15 cellular contexts compared by ENCODE assay signal in the genomic region with DNA sequence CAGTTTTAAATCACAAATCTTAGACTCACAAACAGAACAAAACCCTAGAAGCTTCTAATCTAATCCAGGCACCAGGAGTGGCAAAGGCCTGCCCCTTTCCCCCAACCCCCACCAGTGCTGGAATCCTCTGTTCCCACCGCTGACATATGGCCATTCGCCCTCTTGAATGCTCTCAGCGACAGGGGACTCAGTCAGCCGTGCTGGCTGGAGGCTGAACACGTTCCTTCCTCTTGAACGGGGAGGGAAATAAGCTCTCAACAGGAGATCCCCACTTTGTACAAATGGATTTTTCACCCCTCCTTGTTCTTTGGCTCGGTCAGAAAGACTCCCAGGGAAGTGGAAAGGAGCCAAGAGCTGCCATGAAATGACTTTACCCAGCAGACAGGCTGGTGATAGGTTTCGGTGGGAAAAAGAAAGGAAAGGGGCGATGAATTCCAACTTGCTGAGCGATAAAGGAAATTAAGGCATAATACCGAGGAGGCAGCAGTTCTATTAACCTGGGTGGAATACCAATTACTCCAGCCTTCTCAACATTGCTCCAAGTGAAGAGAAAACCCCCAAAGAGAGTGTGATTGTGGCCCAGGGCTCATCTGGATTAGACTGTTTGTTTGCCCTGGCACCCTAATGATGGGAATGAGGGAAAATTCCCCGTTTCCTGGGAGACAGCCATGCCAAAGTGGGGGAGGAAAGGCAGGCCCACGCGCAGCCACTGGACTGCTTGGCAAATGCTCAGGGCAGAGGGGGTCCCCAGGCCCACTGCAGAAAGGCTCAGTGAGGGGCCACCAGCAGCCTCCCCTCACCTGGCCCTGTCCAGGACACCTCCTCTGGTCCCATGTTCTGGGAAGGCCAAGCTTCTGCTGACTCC. TPM values are rescaled to one million over a fixed set of nuclear protein-coding genes. Genes with fewer than 3 reads are reported as not detected.
DNase-seq lines count a peak whose midpoint lies in the region; ATAC-seq and TF ChIP-seq lines count a peak whose summit lies in the region.
"Had no signal": no experiment of that assay in that cellular context is flagged by ENCODE, and none has a peak within 500 bp of the region (broad histone marks: within the 10 kb centered on the region; RNA-seq: fewer than 3 reads in every experiment).

No MANE protein-coding gene starts in this region.

- in situ Hi-C loops in G401 (cut with HindIII; ENCODE audit: low sequenced_read_pairs), result no loop called here

- TF ChIP-seq CTCF in body of pancreas (IDR thresholded peaks at IDR 0.05) (no peak), nephron progenitor cell (IDR thresholded peaks at IDR 0.05) (no peak), coronary artery (IDR thresholded peaks at IDR 0.05) (no peak)

- ATAC-seq in body of pancreas (peak; percentile 18), GM19023 (IDR thresholded peaks at IDR 0.05; ENCODE audit: unreplicated experiment) (no peak), HG03139 (IDR thresholded peaks at IDR 0.05; ENCODE audit: unreplicated experiment) (no peak)
- ATAC-seq: activated CD4-positive, CD25-positive, alpha-beta regulatory T cell treated with anti-CD3 and anti-CD28 coated beads, Interleukin-2, amount 50 U/mL, for 24 hours had no signal

- peak overlapping the region; percentile 57 for H3K27ac Mint-ChIP-seq in nephron progenitor cell
- H3K27ac Mint-ChIP-seq: activated naive CD8-positive, alpha-beta T cell; stimulated activated naive CD8-positive, alpha-beta T cell treated with anti-CD3 and anti-CD28 coated beads, Interleukin-15, Interleukin-2, amounts not matched to agents 100 ng/mL and 50 ng/mL, for 24 hours had no signal

- H3K27ac ChIP-seq in body of pancreas (peak overlapping the region in 3 of 4 donors; percentile 5 to 52 (median 15)), coronary artery (no peak overlapping the region)
- H3K27ac ChIP-seq: parathyroid adenoma had no signal

- H3K27me3 Mint-ChIP-seq in nephron progenitor cell (ENCODE audit: low read depth, poor library complexity), result peaks cover 3% of the 10 kb centered on the region
- H3K27me3 Mint-ChIP-seq: activated naive CD8-positive, alpha-beta T cell; stimulated activated naive CD8-positive, alpha-beta T cell treated with anti-CD3 and anti-CD28 coated beads, Interleukin-15, Interleukin-2, amounts not matched to agents 100 ng/mL and 50 ng/mL, for 24 hours had no signal

- no peaks in the 10 kb centered on the region for H3K27me3 ChIP-seq in body of pancreas

- 52 to 65% methylated on average over 12 to 14 of the region's 14 CpGs for WGBS in body of pancreas, 2 donors

- H3K4me3 ChIP-seq in body of pancreas, result no peak overlapping the region
- H3K4me3 ChIP-seq in coronary artery, result no peak overlapping the region

- intact Hi-C loops in body of pancreas (cut with DNase I), result no loop called here

- peaks cover 4% of the 10 kb centered on the region for H3K4me1 ChIP-seq in body of pancreas
- H3K4me1 ChIP-seq: parathyroid adenoma had no signal

- H3K9me3 Mint-ChIP-seq in nephron progenitor cell, result no peaks in the 10 kb centered on the region
- H3K9me3 Mint-ChIP-seq: stimulated activated naive CD8-positive, alpha-beta T cell treated with anti-CD3 and anti-CD28 coated beads, Interleukin-15, Interleukin-2, amounts not matched to agents 100 ng/mL and 50 ng/mL, for 24 hours had no signal

- no peaks in the 10 kb centered on the region for H3K9me3 ChIP-seq in body of pancreas

- DNase-seq in G401 (ENCODE audit: low spot score), result peak; percentile 95
- DNase-seq in NCI-H2171 treated with DMSO at 0.1 percent for 48 hours (lab: John Stamatoyannopoulos, UW), result peak; percentile 28
- DNase-seq in body of pancreas, result no peak
- DNase-seq in nephron progenitor cell, result no peak
- no peak for DNase-seq in NCI-H1105 (lab: John Stamatoyannopoulos, UW)
- DNase-seq in coronary artery (ENCODE audit: low spot score), result no peak
- DNase-seq: activated CD8-positive, alpha-beta memory T cell treated with anti-CD3 and anti-CD28 coated beads, Interleukin-2, amount 50 U/mL, for 48 hours; DMS153; T-helper 1 cell had no signal

- H3K4me3 Mint-ChIP-seq in nephron progenitor cell, result no peak overlapping the region
- H3K4me3 Mint-ChIP-seq: activated naive CD8-positive, alpha-beta T cell; stimulated activated naive CD8-positive, alpha-beta T cell treated with anti-CD3 and anti-CD28 coated beads, Interleukin-15, Interleukin-2, amounts not matched to agents 100 ng/mL and 50 ng/mL, for 24 hours had no signal

- H3K4me1 Mint-ChIP-seq in nephron progenitor cell, result peaks cover 73% of the 10 kb centered on the region

- no peaks in the 10 kb centered on the region for H3K36me3 Mint-ChIP-seq in nephron progenitor cell (ENCODE audit: low read depth)
- H3K36me3 Mint-ChIP-seq: activated naive CD8-positive, alpha-beta T cell had no signal

- no peak for TF ChIP-seq POLR2A in body of pancreas (IDR thresholded peaks at IDR 0.05)

- H3K36me3 ChIP-seq in body of pancreas (replicated peaks in 1 of 2; ENCODE audit: insufficient read depth in 1 of 2, low read depth in 2 of 2), result no peaks in the 10 kb centered on the region

RNA-seq across cellular contexts. Expression of gene LRP8, which starts 24.0 kb away (rescaled TPM):
- total RNA-seq in G401 (2014; rRNA removed; shearing (Covaris generic)), result 7.0 and 8.0 TPM in 2 replicates
- total RNA-seq in body of pancreas, result 1 to 10 TPM; 1.3 to 4.2 TPM

Comparison
In these comparisons a context has a peak if more than half of its experiments do, and no peak if none do; other contexts are left out.
1. DNase-seq: peak in G401 (single experiment) and NCI-H2171 treated with DMSO at 0.1 percent for 48 hours (single experiment); none in body of pancreas (0 of 4), nephron progenitor cell (single experiment), NCI-H1105 (single experiment) and coronary artery (single experiment).
2. H3K27ac ChIP-seq: peak in body of pancreas (3 of 4); none in coronary artery (0 of 2).